ENCODE assay signal across 1 cellular context in the genomic region with DNA sequence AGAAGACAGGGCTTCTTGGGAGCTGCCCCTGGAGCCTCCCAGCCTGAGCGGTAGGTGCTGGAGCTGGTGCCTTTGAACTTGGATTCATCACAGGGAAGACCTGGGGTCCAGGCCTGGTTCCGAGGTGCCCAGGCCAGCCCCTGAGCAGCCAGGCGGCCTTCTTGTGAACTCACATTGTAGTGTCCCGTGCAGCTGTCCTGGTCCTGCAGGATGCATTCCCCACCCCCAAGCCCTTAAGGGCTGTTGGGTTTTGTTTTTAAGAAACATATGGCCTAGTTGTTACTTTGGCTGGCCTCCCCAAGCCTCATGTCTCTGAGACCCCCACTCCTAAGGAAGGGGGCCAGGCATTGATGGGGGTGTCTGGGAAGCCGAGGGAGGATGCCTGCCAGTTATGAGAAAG.
TF ChIP-seq lines count a peak whose summit lies in the region.

No MANE protein-coding gene starts in this region.

TF ChIP-seq in HepG2, 621 proteins besides CTCF, POLR2A, EP300 and RAD21 (continued from another document):
- TF ChIP-seq, protein P1, sequence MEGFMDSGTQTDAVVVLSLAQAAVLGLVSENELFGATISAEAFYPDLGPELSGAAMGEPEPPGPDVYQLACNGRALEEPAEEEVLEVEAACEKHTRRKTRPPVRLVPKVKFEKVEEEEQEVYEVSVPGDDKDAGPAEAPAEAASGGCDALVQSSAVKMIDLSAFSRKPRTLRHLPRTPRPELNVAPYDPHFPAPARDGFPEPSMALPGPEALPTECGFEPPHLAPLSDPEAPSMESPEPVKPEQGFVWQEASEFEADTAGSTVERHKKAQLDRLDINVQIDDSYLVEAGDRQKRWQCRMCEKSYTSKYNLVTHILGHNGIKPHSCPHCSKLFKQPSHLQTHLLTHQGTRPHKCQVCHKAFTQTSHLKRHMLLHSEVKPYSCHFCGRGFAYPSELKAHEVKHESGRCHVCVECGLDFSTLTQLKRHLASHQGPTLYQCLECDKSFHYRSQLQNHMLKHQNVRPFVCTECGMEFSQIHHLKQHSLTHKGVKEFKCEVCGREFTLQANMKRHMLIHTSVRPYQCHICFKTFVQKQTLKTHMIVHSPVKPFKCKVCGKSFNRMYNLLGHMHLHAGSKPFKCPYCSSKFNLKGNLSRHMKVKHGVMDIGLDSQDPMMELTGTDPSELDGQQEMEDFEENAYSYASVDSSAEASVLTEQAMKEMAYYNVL (CRISPR knock-in tag; IDR thresholded peaks at IDR 0.05; ENCODE audit: borderline replicate concordance) = no peak
